ENCODE assay signal across 12 cellular contexts in the genomic region with DNA sequence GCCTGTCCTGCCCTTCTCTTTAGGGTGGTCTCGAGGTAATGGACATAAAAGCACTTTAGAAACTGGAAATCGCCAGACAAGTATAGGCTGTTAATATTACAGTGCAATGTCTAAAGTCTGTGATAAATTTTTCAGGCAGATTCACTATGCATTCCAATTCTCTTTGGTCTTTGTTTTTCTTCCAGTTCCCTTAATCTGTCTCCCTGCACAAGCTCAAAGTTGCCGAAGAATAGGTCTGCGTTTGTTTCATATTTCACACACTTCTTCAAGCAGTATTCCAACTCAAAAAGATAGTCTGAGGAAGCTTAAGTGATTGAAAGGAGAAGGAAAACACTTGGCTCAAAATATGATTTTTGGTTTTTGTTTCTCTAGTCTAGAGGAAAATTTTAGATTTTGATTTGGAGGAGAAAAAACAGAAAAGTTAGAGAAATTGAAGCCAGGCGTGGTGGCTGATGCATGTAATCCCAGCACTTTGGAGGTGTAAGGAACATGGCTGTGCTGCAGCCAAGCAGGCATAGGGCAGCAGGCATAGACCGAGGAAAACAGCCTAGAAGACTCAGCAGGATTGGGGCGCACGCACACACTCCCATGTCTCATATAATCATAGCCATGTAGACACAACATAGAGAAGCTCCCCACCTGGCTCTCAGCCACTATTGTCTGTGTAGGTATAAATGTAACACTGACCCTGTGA.
DNase-seq lines count a peak whose midpoint lies in the region; ATAC-seq and TF ChIP-seq lines count a peak whose summit lies in the region.
"Had no signal": no experiment of that assay in that cellular context is flagged by ENCODE, and none has a peak within 500 bp of the region (broad histone marks: within the 10 kb centered on the region; RNA-seq: fewer than 3 reads in every experiment).

No MANE protein-coding gene starts in this region.

- no peak overlapping the region for H2AFZ ChIP-seq in osteoblast (ENCODE audit: low read length)

- TF ChIP-seq CTCF in right atrium auricular region (IDR thresholded peaks at IDR 0.05) (no peak), esophagus squamous epithelium (IDR thresholded peaks at IDR 0.05) (no peak), osteoblast (IDR thresholded peaks at IDR 0.05; ENCODE audit: extremely low read depth, low read depth, low read length) (no peak)

- peaks cover 0 to 30% of the 10 kb centered on the region in 2 donors for H3K4me1 ChIP-seq in right atrium auricular region
- H3K4me1 ChIP-seq in esophagus squamous epithelium, result peaks cover 4 to 26% (median 17%) of the 10 kb centered on the region in 3 donors
- peaks cover 26% of the 10 kb centered on the region for H3K4me1 ChIP-seq in osteoblast (ENCODE audit: insufficient read depth, low read length)

- TF ChIP-seq POLR2A in esophagus squamous epithelium (IDR thresholded peaks at IDR 0.05), result no peak

- ATAC-seq in Right ventricle myocardium superior (ENCODE audit: poor library complexity), result no peak
- ATAC-seq in HG02852 (IDR thresholded peaks at IDR 0.05; ENCODE audit: unreplicated experiment), result no peak

- peak overlapping the region; percentile 86 for H3K4me2 ChIP-seq in osteoblast (ENCODE audit: insufficient read depth, low read length)

- H3K36me3 ChIP-seq in right atrium auricular region, result no peaks in the 10 kb centered on the region
- no peaks in the 10 kb centered on the region for H3K36me3 ChIP-seq in esophagus squamous epithelium
- H3K36me3 ChIP-seq in osteoblast (ENCODE audit: insufficient read depth, low read length), result no peaks in the 10 kb centered on the region

- WGBS in esophagus squamous epithelium, 2 donors, result 44 to 53% methylated on average over 5 to 8 of the region's 8 CpGs

- intact Hi-C loops in Right ventricle myocardium superior (cut with DNase I) (no loop called here), esophagus squamous epithelium (cut with DNase I) (no loop called here)

- H4K20me1 ChIP-seq in osteoblast (ENCODE audit: insufficient read depth, low read length), result no peaks in the 10 kb centered on the region

- H3K9me3 ChIP-seq in right atrium auricular region (no peaks in the 10 kb centered on the region), esophagus squamous epithelium (no peaks in the 10 kb centered on the region), osteoblast (ENCODE audit: low read depth, low read length) (no peaks in the 10 kb centered on the region)

- peak overlapping the region; percentile 21 to 77 for H3K27ac ChIP-seq in right atrium auricular region
- H3K27ac ChIP-seq in esophagus squamous epithelium, result peak overlapping the region; percentile 44 to 87 (median 72)
- peak overlapping the region; percentile 66 for H3K27ac ChIP-seq in osteoblast (ENCODE audit: low read depth, low read length)

- DNase-seq in right atrium auricular region (ENCODE audit: low spot score) (no peak), Right ventricle myocardium superior (no peak), esophagus squamous epithelium (lab: John Stamatoyannopoulos, UW) (no peak), osteoblast (ENCODE audit: insufficient read length, low spot score, missing footprints) (no peak), NCI-H345 treated with DMSO at 0.1 percent for 48 hours (lab: John Stamatoyannopoulos, UW; ENCODE audit: unreplicated experiment) (no peak), hypothalamus (lab: John Stamatoyannopoulos, UW) (no peak), DMS79 (lab: John Stamatoyannopoulos, UW) (no peak)
- DNase-seq: activated naive CD8-positive, alpha-beta T cell treated with anti-CD3 and anti-CD28 coated beads, Interleukin-2, amount 10 ng/mL, durations not matched to agents 7 days and 5 days; NCI-H1694; substantia nigra had no signal

- H3K79me2 ChIP-seq in osteoblast (ENCODE audit: insufficient read depth, low read length), result no peaks in the 10 kb centered on the region

- H3K27me3 ChIP-seq in right atrium auricular region (no peaks in the 10 kb centered on the region), esophagus squamous epithelium (no peaks in the 10 kb centered on the region), osteoblast (ENCODE audit: insufficient read depth, low read length) (no peaks in the 10 kb centered on the region)

- H3K4me3 ChIP-seq in right atrium auricular region (no peak overlapping the region), esophagus squamous epithelium (peak overlapping the region in 1 of 4 donors; percentile 3), osteoblast (ENCODE audit: insufficient read depth, low read length) (peak overlapping the region; percentile 58)
- H3K4me3 ChIP-seq: lung had no signal
